Comparison of ENCODE assay signal across 8 cellular contexts in the genomic region with DNA sequence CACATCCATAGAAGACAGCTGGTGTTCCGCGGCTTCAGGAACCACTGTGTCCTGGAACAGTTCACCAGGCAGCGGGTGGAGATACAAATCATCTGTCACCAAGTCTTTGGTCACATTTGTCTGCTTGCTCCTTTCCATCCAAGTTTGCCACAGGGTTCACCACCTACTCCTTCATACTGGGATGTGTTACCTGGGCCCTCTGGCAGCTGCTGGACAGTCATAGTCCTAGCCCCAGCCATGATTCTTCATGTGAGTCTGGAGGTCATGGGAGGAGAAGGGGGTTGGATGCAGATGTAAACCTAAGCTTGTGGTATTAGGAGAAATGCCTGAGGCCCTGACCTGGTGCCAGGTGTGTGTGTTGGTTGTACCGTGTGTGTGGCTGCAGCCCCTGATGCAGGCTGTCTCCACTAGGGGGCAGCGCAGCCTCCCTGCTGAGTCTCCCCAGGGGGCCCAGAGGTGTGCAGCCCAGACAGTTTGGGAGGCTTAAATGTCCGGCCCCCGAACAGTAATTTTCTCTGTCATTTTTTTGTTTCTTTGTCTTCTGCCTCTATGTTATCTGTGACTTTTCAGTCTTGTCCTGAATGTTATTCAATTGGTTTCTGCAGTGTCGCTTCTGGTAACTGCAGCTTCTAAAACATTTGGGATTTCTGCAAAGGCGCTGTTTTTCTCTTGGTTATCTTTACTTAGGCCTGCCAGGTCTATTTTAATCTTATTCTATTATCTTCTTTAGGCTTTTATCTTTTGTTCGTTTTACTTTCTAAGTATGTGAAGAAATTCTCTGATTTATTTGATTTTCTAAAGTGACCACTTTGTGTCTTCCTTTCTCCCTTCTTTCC. TPM values are rescaled to one million over a fixed set of nuclear protein-coding genes. Genes with fewer than 3 reads are reported as not detected.
DNase-seq lines count a peak whose midpoint lies in the region; ATAC-seq and TF ChIP-seq lines count a peak whose summit lies in the region.

No MANE protein-coding gene starts in this region.

- H3K79me2 ChIP-seq in mesendoderm (ENCODE audit: control insufficient read depth, insufficient read depth, low read length) = no peaks in the 10 kb centered on the region

- H3K4me1 ChIP-seq in mesendoderm (ENCODE audit: control insufficient read depth, low read depth, low read length) = no peaks in the 10 kb centered on the region

- H3K79me1 ChIP-seq in mesendoderm (ENCODE audit: low read length) = no peaks in the 10 kb centered on the region

- peak; percentile 80 for TF ChIP-seq CTCF in GM12875 (IDR thresholded peaks at IDR 0.05; ENCODE audit: borderline replicate concordance, insufficient read depth, low read depth, low read length)

- H2AK5ac ChIP-seq in mesendoderm (ENCODE audit: low read length) = no peak overlapping the region

- ATAC-seq in HG02885 (IDR thresholded peaks at IDR 0.05; ENCODE audit: poor library complexity, unreplicated experiment) = peak; percentile 64
- no peak for ATAC-seq in HG02588 (IDR thresholded peaks at IDR 0.05; ENCODE audit: unreplicated experiment)
- ATAC-seq in HG02759 (IDR thresholded peaks at IDR 0.05; ENCODE audit: unreplicated experiment) = no peak
- ATAC-seq in HG02623 (IDR thresholded peaks at IDR 0.05; ENCODE audit: unreplicated experiment) = no peak

- H3K23ac ChIP-seq in mesendoderm (ENCODE audit: low read length) = no peak overlapping the region

- WGBS in mesendoderm (ENCODE audit: extremely low coverage, insufficient coverage, low lambda C conversion rate) = no CpG with 5 or more reads among the region's 10 CpGs

- H3K36me3 ChIP-seq in mesendoderm (ENCODE audit: control insufficient read depth, insufficient read depth, low read length) = no peaks in the 10 kb centered on the region

- no peak overlapping the region for H4K8ac ChIP-seq in mesendoderm (ENCODE audit: low read depth, low read length)

- no peak overlapping the region for H3K56ac ChIP-seq in mesendoderm (ENCODE audit: low read length)

- no peak overlapping the region for H3K4me2 ChIP-seq in mesendoderm (ENCODE audit: low read length)

- no peak overlapping the region for H3K4me3 ChIP-seq in GM12875 (ENCODE audit: low read depth, low read length)
- no peak overlapping the region for H3K4me3 ChIP-seq in mesendoderm (ENCODE audit: low read length)

- DNase-seq in activated naive CD4-positive, alpha-beta T cell treated with Interleukin-2 at 50 U/mL for 16 hours = peak; percentile 4
- DNase-seq in mesendoderm (peak; percentile 18), NCI-H1092 treated with DMSO at 0.1 percent for 48 hours (lab: John Stamatoyannopoulos, UW) (no peak)

- H3K4ac ChIP-seq in mesendoderm (ENCODE audit: low read depth, low read length) = no peak overlapping the region

- no peak overlapping the region for H3K18ac ChIP-seq in mesendoderm (ENCODE audit: low read length)

- no peak overlapping the region for H3K27ac ChIP-seq in mesendoderm (ENCODE audit: low read depth, low read length)

- H4K5ac ChIP-seq in mesendoderm (ENCODE audit: low read length) = no peak overlapping the region

- no peak overlapping the region for H2BK5ac ChIP-seq in mesendoderm (ENCODE audit: low read length)

- H3K27me3 ChIP-seq in mesendoderm (ENCODE audit: insufficient read depth, low read length, poor library complexity) = no peaks in the 10 kb centered on the region

- H2BK120ac ChIP-seq in mesendoderm (ENCODE audit: low read depth, low read length) = no peak overlapping the region

- no peak overlapping the region for H2BK15ac ChIP-seq in mesendoderm (replicated peaks; ENCODE audit: low read depth)

- H3K9ac ChIP-seq in mesendoderm (ENCODE audit: low read length) = no peak overlapping the region

RNA-seq across cellular contexts. Expression of a gene that starts 14.8 kb away (rescaled TPM):
- polyA plus RNA-seq in mesendoderm (2013, experiment 1 of 2) = not detected
- polyA plus RNA-seq in mesendoderm (2013, experiment 2 of 2) = not detected
